14 cellular contexts compared by ENCODE assay signal in the genomic region with DNA sequence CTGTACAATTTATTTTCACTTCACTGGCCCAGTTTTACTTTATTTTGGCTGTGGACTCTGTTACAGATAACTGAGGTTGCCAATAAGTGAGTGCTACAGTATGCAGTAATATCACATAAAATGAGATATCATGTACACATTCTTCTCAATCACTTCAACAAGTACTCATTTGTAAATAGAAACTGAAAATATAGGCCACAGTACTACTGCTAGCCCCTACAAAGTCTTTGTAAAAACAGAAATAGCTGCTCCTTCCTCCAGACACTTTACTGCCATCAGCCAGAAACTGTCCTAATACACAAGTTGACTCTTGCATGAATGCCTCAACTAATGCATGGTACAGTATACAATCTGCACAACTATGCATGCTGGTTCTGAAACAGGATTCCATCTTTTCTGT. TPM values are rescaled to one million over a fixed set of nuclear protein-coding genes. Genes with fewer than 3 reads are reported as not detected.
DNase-seq lines count a peak whose midpoint lies in the region; ATAC-seq and TF ChIP-seq lines count a peak whose summit lies in the region.
"Had no signal": no experiment of that assay in that cellular context is flagged by ENCODE, and none has a peak within 500 bp of the region (broad histone marks: within the 10 kb centered on the region; RNA-seq: fewer than 3 reads in every experiment).

No MANE protein-coding gene starts in this region.

- DNase-seq in activated B cell treated with CpG ODN at 0.5 μM for 24 hours (no peak), uterus (no peak), trophoblast cell (no peak), NOMO-1 treated with dmso at 0.1 percent for 144 hours (lab: John Stamatoyannopoulos, UW; ENCODE audit: unreplicated experiment) (no peak)
- DNase-seq: activated gamma-delta T cell, COR-L47, midbrain, NCI-H1048, NCI-H526 treated with DMSO at 0.1 percent for 48 hours, SJCRH30 had no signal

- intact Hi-C loops in activated B cell treated with CpG ODN at 0.5 μM for 24 hours (cut with micrococcal nuclease) (no loop called here), uterus (cut with DNase I; ENCODE audit: low total_unique reads) (no loop called here)

- H3K79me1 ChIP-seq in trophoblast cell (ENCODE audit: low read length) = no peaks in the 10 kb centered on the region

- H3K27ac Mint-ChIP-seq in activated B cell treated with CpG ODN at 0.5 μM for 24 hours = peak overlapping the region; percentile 5
- H3K27ac Mint-ChIP-seq: WTC11 had no signal

- H2BK12ac ChIP-seq in trophoblast cell (ENCODE audit: low read length) = no peak overlapping the region

- no peak overlapping the region for H3K9ac ChIP-seq in trophoblast cell (ENCODE audit: low read length)

- H2AK5ac ChIP-seq in trophoblast cell (ENCODE audit: low read length) = no peak overlapping the region

- H3K4me1 Mint-ChIP-seq in activated B cell treated with CpG ODN at 0.5 μM for 24 hours = peaks cover 58% of the 10 kb centered on the region

- H3K18ac ChIP-seq in trophoblast cell (ENCODE audit: low read length) = no peak overlapping the region

- no peak overlapping the region for H4K8ac ChIP-seq in trophoblast cell (ENCODE audit: low read depth, low read length)

- CTCF ChIA-PET in activated B cell treated with CpG ODN at 0.5 μM for 24 hours (lab: Charles Lee) = interaction anchor here (2.0 kb wide), 1 partner anchor 28 kb away, joined by 8 read pairs; no protein-coding TSS in a partner anchor

- H3K14ac ChIP-seq in trophoblast cell (ENCODE audit: low read length) = no peak overlapping the region

- no peak overlapping the region for H2AFZ ChIP-seq in trophoblast cell (ENCODE audit: insufficient read depth, low read length, poor library complexity)

- TF ChIP-seq POLR2A in uterus (IDR thresholded peaks at IDR 0.05) = no peak

- H3K79me2 ChIP-seq in trophoblast cell (ENCODE audit: control insufficient read depth, insufficient read depth, low read length, poor library complexity) = no peaks in the 10 kb centered on the region

- H3K4me3 ChIP-seq in uterus (no peak overlapping the region), trophoblast cell (ENCODE audit: low read depth, low read length) (no peak overlapping the region)
- H3K4me3 ChIP-seq: SJCRH30 had no signal

- no peaks in the 10 kb centered on the region for H3K9me3 Mint-ChIP-seq in activated B cell treated with CpG ODN at 0.5 μM for 24 hours
- H3K9me3 Mint-ChIP-seq: WTC11 had no signal

- H3K27me3 ChIP-seq in uterus (no peaks in the 10 kb centered on the region), trophoblast cell (ENCODE audit: insufficient read depth, low read length) (no peaks in the 10 kb centered on the region)
- H3K27me3 ChIP-seq: SJCRH30 had no signal

- TF ChIP-seq CTCF in activated B cell treated with CpG ODN at 0.5 μM for 24 hours (IDR thresholded peaks at IDR 0.05) (no peak), uterus (IDR thresholded peaks at IDR 0.05) (no peak)

- H4K12ac ChIP-seq in trophoblast cell (ENCODE audit: low read depth, low read length) = no peak overlapping the region

- H3K27me3 Mint-ChIP-seq in activated B cell treated with CpG ODN at 0.5 μM for 24 hours = no peaks in the 10 kb centered on the region

- no peak overlapping the region for H3K4me3 Mint-ChIP-seq in activated B cell treated with CpG ODN at 0.5 μM for 24 hours
- H3K4me3 Mint-ChIP-seq: WTC11 had no signal

- H3K4me2 ChIP-seq in trophoblast cell (ENCODE audit: low read length) = no peak overlapping the region

- H3K27ac ChIP-seq in uterus = no peak overlapping the region
- H3K27ac ChIP-seq in trophoblast cell (ENCODE audit: low read depth, low read length) = no peak overlapping the region
- H3K27ac ChIP-seq: SJCRH30 had no signal

- ATAC-seq in GM18858 (IDR thresholded peaks at IDR 0.05; ENCODE audit: unreplicated experiment) (peak; percentile 55), GM21367 (IDR thresholded peaks at IDR 0.05; ENCODE audit: unreplicated experiment) (peak; percentile 50), HG03095 (IDR thresholded peaks at IDR 0.05; ENCODE audit: unreplicated experiment) (peak; percentile 64), activated B cell treated with CpG ODN at 0.5 μM for 24 hours (ENCODE audit: low read depth) (no peak)
- ATAC-seq: WTC11 had no signal

- H3K4me1 ChIP-seq in uterus = no peaks in the 10 kb centered on the region
- no peaks in the 10 kb centered on the region for H3K4me1 ChIP-seq in trophoblast cell (ENCODE audit: control insufficient read depth in 1 of 2, insufficient read depth in 2 of 2, low read length in 2 of 2)
- H3K4me1 ChIP-seq: SJCRH30 had no signal

- H3K4ac ChIP-seq in trophoblast cell (ENCODE audit: low read depth, low read length) = no peak overlapping the region

- no peak overlapping the region for H3K23ac ChIP-seq in trophoblast cell (ENCODE audit: low read length)

- H3K9me3 ChIP-seq in uterus = no peaks in the 10 kb centered on the region
- H3K9me3 ChIP-seq in trophoblast cell (ENCODE audit: insufficient read depth, low read depth, low read length) = no peaks in the 10 kb centered on the region
- H3K9me3 ChIP-seq: SJCRH30 had no signal

- no peak overlapping the region for H2BK120ac ChIP-seq in trophoblast cell (ENCODE audit: insufficient read depth, low read length, poor library complexity)

- H3K36me3 Mint-ChIP-seq in activated B cell treated with CpG ODN at 0.5 μM for 24 hours (ENCODE audit: low read depth) = peaks cover 28% of the 10 kb centered on the region

- POLR2A ChIA-PET in activated B cell treated with CpG ODN at 0.5 μM for 24 hours (lab: Charles Lee) = interaction anchor here (1.4 kb wide), 1 partner anchor 8 kb away, joined by 9 read pairs; no protein-coding TSS in a partner anchor

- H2BK5ac ChIP-seq in trophoblast cell (ENCODE audit: low read depth, low read length, poor library complexity) = no peak overlapping the region

- H4K91ac ChIP-seq in trophoblast cell (ENCODE audit: low read depth, low read length) = no peak overlapping the region

- H3K36me3 ChIP-seq in uterus (no peaks in the 10 kb centered on the region), trophoblast cell (ENCODE audit: control insufficient read depth in 1 of 2, insufficient read depth in 2 of 2, low read length in 2 of 2) (peaks cover 0 to 3% of the 10 kb centered on the region in 2 experiments)
- H3K36me3 ChIP-seq: SJCRH30 had no signal

RNA-seq across cellular contexts. Expression of gene DTNBP1, which starts 9.2 kb away (rescaled TPM):
- total RNA-seq in activated B cell treated with CpG ODN at 0.5 μM for 24 hours (50.3 and 51.6 TPM in 2 replicates), uterus (10 to 100 TPM in 1 of 4 donors, 1 to 10 TPM in 2, not detected in 1; 1.8 to 19.8 (median 9.0) TPM)
- 15.2 and 15.3 TPM in 2 replicates for polyA plus RNA-seq in trophoblast cell (2013)
